Comparison of ENCODE assay signal across 13 cellular contexts in the genomic region with DNA sequence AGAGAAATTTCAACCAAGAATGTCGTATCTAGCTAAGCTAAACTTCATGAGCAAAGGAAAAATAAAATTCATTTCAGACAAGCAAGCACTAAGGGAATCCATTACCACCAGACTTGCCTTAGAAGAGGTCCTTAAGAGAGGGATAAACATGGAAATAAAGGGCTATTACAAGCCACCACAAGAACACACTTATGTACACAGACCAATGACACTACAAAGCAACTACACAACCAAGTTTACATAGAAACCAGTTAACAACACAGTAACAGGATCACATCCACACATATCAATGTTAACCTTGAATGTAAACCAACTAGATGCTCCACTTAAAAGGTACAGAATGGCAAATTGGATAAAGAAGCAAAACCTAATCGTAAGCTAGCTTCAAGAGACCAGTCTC. TPM values are rescaled to one million over a fixed set of nuclear protein-coding genes. Genes with fewer than 3 reads are reported as not detected.
A peak's percentile ranks its signal among the peaks of the same experiment; 100 is the strongest.
DNase-seq lines count a peak whose midpoint lies in the region; ATAC-seq and TF ChIP-seq lines count a peak whose summit lies in the region.
"Had no signal": no experiment of that assay in that cellular context is flagged by ENCODE, and none has a peak within 500 bp of the region (broad histone marks: within the 10 kb centered on the region; RNA-seq: fewer than 3 reads in every experiment).

No MANE protein-coding gene starts in this region.

- DNase-seq in activated naive CD4-positive, alpha-beta T cell treated with anti-CD3 and anti-CD28 coated beads for 36 hours = no peak
- DNase-seq in activated naive CD4-positive, alpha-beta T cell treated with Interleukin-2 at 50 U/mL for 16 hours = no peak
- DNase-seq in NCI-H2029 treated with DMSO at 0.1 percent for 48 hours (lab: John Stamatoyannopoulos, UW) (peak; percentile 95), progenitor cell of endocrine pancreas (ENCODE audit: low spot score, unreplicated experiment) (no peak), NCI-H526 (lab: John Stamatoyannopoulos, UW) (no peak), NCI-H1417 treated with DMSO at 0.1 percent for 48 hours (lab: John Stamatoyannopoulos, UW) (no peak)
- DNase-seq: brain microvascular endothelial cell; erythroblast; left ventricle myocardium superior; NCI-H1048; stimulated activated CD4-positive, alpha-beta T cell treated with anti-CD3 and anti-CD28 coated beads, Interleukin-4, amount 100 ng/mL, for 24 hours had no signal

- H3K9me3 Mint-ChIP-seq in activated naive CD4-positive, alpha-beta T cell treated with anti-CD3 and anti-CD28 coated beads for 36 hours = peaks cover 8% of the 10 kb centered on the region
- H3K9me3 Mint-ChIP-seq in activated naive CD8-positive, alpha-beta T cell (ENCODE audit: low read depth) = no peaks in the 10 kb centered on the region
- H3K9me3 Mint-ChIP-seq in progenitor cell of endocrine pancreas (ENCODE audit: low read depth) = peaks cover 46% of the 10 kb centered on the region

- no peaks in the 10 kb centered on the region for H3K27me3 Mint-ChIP-seq in activated naive CD4-positive, alpha-beta T cell treated with anti-CD3 and anti-CD28 coated beads for 36 hours (ENCODE audit: low read depth)
- H3K27me3 Mint-ChIP-seq in activated naive CD8-positive, alpha-beta T cell = no peaks in the 10 kb centered on the region
- no peaks in the 10 kb centered on the region for H3K27me3 Mint-ChIP-seq in progenitor cell of endocrine pancreas

- H3K4me3 Mint-ChIP-seq in activated naive CD4-positive, alpha-beta T cell treated with anti-CD3 and anti-CD28 coated beads for 36 hours = no peak overlapping the region
- peak overlapping the region; percentile 64 for H3K4me3 Mint-ChIP-seq in activated naive CD8-positive, alpha-beta T cell
- H3K4me3 Mint-ChIP-seq in progenitor cell of endocrine pancreas (ENCODE audit: low read depth) = no peak overlapping the region

- H3K27ac Mint-ChIP-seq in activated naive CD4-positive, alpha-beta T cell treated with anti-CD3 and anti-CD28 coated beads for 36 hours = peak overlapping the region; percentile 84
- peak overlapping the region; percentile 87 for H3K27ac Mint-ChIP-seq in activated naive CD8-positive, alpha-beta T cell
- H3K27ac Mint-ChIP-seq in progenitor cell of endocrine pancreas = peak overlapping the region; percentile 56

- ATAC-seq in GM19328 (IDR thresholded peaks at IDR 0.05; ENCODE audit: unreplicated experiment) = no peak
- ATAC-seq: left ventricle myocardium superior had no signal

- CTCF ChIA-PET in activated naive CD4-positive, alpha-beta T cell treated with anti-CD3 and anti-CD28 coated beads for 36 hours (lab: Charles Lee) = interaction anchor here (0.7 to 1.5 kb wide), 4 partner anchors 16 to 79 kb away, joined by 3 read pairs; no protein-coding TSS in a partner anchor

- H3K4me1 Mint-ChIP-seq in activated naive CD4-positive, alpha-beta T cell treated with anti-CD3 and anti-CD28 coated beads for 36 hours (ENCODE audit: low read depth) = peaks cover 91% of the 10 kb centered on the region
- H3K4me1 Mint-ChIP-seq in activated naive CD8-positive, alpha-beta T cell (ENCODE audit: low read depth) = peaks cover 95% of the 10 kb centered on the region
- H3K4me1 Mint-ChIP-seq in progenitor cell of endocrine pancreas (ENCODE audit: low read depth) = peaks cover 11% of the 10 kb centered on the region

- H3K36me3 Mint-ChIP-seq in activated naive CD4-positive, alpha-beta T cell treated with anti-CD3 and anti-CD28 coated beads for 36 hours (ENCODE audit: low read depth) = peaks cover 33% of the 10 kb centered on the region
- peaks cover 3% of the 10 kb centered on the region for H3K36me3 Mint-ChIP-seq in activated naive CD8-positive, alpha-beta T cell
- peaks cover 47% of the 10 kb centered on the region for H3K36me3 Mint-ChIP-seq in progenitor cell of endocrine pancreas (ENCODE audit: insufficient read depth)

- no peak for TF ChIP-seq CTCF in progenitor cell of endocrine pancreas (IDR thresholded peaks at IDR 0.05; ENCODE audit: unreplicated experiment)

- intact Hi-C loops in activated naive CD4-positive, alpha-beta T cell treated with anti-CD3 and anti-CD28 coated beads for 36 hours (cut with micrococcal nuclease) = no loop called here

RNA-seq across cellular contexts. Expression of gene TMEM123, which starts 38.0 kb away (rescaled TPM):
- total RNA-seq in activated naive CD4-positive, alpha-beta T cell treated with anti-CD3 and anti-CD28 coated beads for 36 hours = 100 to 1,000 TPM; 232 to 255 TPM
- total RNA-seq in progenitor cell of endocrine pancreas = 243 and 248 TPM in 2 replicates
